22 cellular contexts compared by ENCODE assay signal in the genomic region with DNA sequence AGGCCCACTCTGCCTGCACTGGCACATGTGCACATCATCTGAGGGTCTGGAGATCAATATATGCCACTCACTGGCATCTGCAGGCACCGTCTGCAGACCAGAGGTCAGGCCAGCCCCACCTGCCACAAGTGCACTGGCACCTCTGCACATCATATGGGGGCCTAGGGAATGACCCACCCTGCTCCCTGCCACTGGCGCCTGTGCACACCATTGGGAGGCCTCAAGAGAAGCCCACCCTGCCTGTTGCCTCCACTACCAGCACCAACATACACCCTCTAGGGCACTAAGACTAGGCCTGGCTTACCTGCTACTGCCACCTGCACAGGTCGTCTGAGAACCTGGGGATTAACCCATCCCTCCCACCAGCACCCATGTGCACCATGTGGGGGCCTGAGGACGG.
DNase-seq lines count a peak whose midpoint lies in the region; ATAC-seq, FAIRE-seq and TF ChIP-seq lines count a peak whose summit lies in the region.
"Had no signal": no experiment of that assay in that cellular context is flagged by ENCODE, and none has a peak within 500 bp of the region (broad histone marks: within the 10 kb centered on the region; RNA-seq: fewer than 3 reads in every experiment).

No MANE protein-coding gene starts in this region.

- TF ChIP-seq EP300 in SK-N-SH (IDR thresholded peaks at IDR 0.05; ENCODE audit: borderline replicate concordance in 1 of 2, low read depth in 1 of 2, low read length in 1 of 2), result no peak

- H3K4me3 Mint-ChIP-seq in activated CD8-positive, alpha-beta T cell treated with anti-CD3 and anti-CD28 coated beads for 36 hours, result no peak overlapping the region
- H3K4me3 Mint-ChIP-seq: IgD-negative memory B cell had no signal

- H3K9me2 ChIP-seq in SK-N-SH (no peaks in the 10 kb centered on the region), PC-9 (ENCODE audit: insufficient read depth) (no peaks in the 10 kb centered on the region)

- H3K9me3 ChIP-seq in SK-N-SH (no peaks in the 10 kb centered on the region), PC-9 (ENCODE audit: insufficient read depth, low read depth) (0 out of 2 replicates have a peak, but pooled peaks cover 3% of the 10 kb centered on the region), kidney (ENCODE audit: control insufficient read depth in 1 of 2, low read length in 2 of 2) (no peaks in the 10 kb centered on the region)
- H3K9me3 ChIP-seq: Peyer's patch, SJSA1 had no signal

- H3K27me3 ChIP-seq in SK-N-SH (ENCODE audit: insufficient read depth) (no peaks in the 10 kb centered on the region), PC-9 (ENCODE audit: insufficient read depth, low read depth) (no peaks in the 10 kb centered on the region)
- H3K27me3 ChIP-seq: Peyer's patch, SJSA1 had no signal

- H3K4me3 ChIP-seq in SK-N-SH (ENCODE audit: low read depth in 2 of 2, low read length in 1 of 2) (no peak overlapping the region), PC-9 (no peak overlapping the region), kidney (ENCODE audit: low read length in 2 of 2) (no peak overlapping the region)
- H3K4me3 ChIP-seq: GM23248, Peyer's patch, SJSA1 had no signal

- no peaks in the 10 kb centered on the region for H3K27me3 Mint-ChIP-seq in activated CD8-positive, alpha-beta T cell treated with anti-CD3 and anti-CD28 coated beads for 36 hours
- H3K27me3 Mint-ChIP-seq: IgD-negative memory B cell had no signal

- H2AFZ ChIP-seq in SK-N-SH (ENCODE audit: low read depth) (no peak overlapping the region), PC-9 (no peak overlapping the region)
- H2AFZ ChIP-seq: GM23248 had no signal

- TF ChIP-seq CTCF in SK-N-SH (IDR thresholded peaks at IDR 0.05) (no peak), PC-9 (conservative IDR thresholded peaks at IDR 0.05) (no peak), kidney (IDR thresholded peaks at IDR 0.05; ENCODE audit: borderline replicate concordance, extremely low read depth, insufficient read depth) (no peak)
- TF ChIP-seq CTCF in activated CD8-positive, alpha-beta T cell treated with anti-CD3 and anti-CD28 coated beads for 36 hours (IDR thresholded peaks at IDR 0.05), result no peak

- BruUV-seq in PC-9 (replicated peaks; lab: Mats Ljungman, UMichigan), result no TSS peak

- H3K4me2 ChIP-seq in SK-N-SH, result peak overlapping the region; percentile 48; the same call in 1 of the 2 replicates
- H3K4me2 ChIP-seq in PC-9, result no peak overlapping the region
- H3K4me2 ChIP-seq: KMS-11 had no signal

- H3K79me2 ChIP-seq in SK-N-SH (ENCODE audit: insufficient read depth), result no peaks in the 10 kb centered on the region
- H3K79me2 ChIP-seq in PC-9 (ENCODE audit: low read depth), result no peaks in the 10 kb centered on the region

- CTCF ChIA-PET in SK-N-SH (lab: Yijun Ruan, JAX), result interaction anchor here (1.0 to 1.1 kb wide), 2 partner anchors 13 to 16 kb away, joined by 3 read pairs; no protein-coding TSS in a partner anchor
- CTCF ChIA-PET in PC-9 (lab: Charles Lee), result no interaction called here
- CTCF ChIA-PET in activated CD8-positive, alpha-beta T cell treated with anti-CD3 and anti-CD28 coated beads for 36 hours (lab: Charles Lee), result no interaction called here

- H3K27ac ChIP-seq in SK-N-SH (ENCODE audit: low read depth in 2 of 2, low read length in 1 of 2), result peak overlapping the region in 1 of 2 experiments; percentile 93; a peak in 3 of 4 replicates
- peak overlapping the region; percentile 98 for H3K27ac ChIP-seq in PC-9
- no peak overlapping the region for H3K27ac ChIP-seq in kidney (ENCODE audit: low read depth in 2 of 2, low read length in 2 of 2)
- H3K27ac ChIP-seq: 22Rv1, KMS-11, Peyer's patch had no signal

- intact Hi-C loops in PC-9 (cut with micrococcal nuclease; ENCODE audit: unreplicated experiment) (no loop called here), kidney (cut with DNase I) (no loop called here)
- intact Hi-C loops in activated CD8-positive, alpha-beta T cell treated with anti-CD3 and anti-CD28 coated beads for 36 hours (cut with micrococcal nuclease), result no loop called here

- H4K20me1 ChIP-seq in SK-N-SH (ENCODE audit: insufficient read depth) (no peaks in the 10 kb centered on the region), PC-9 (ENCODE audit: insufficient read depth) (no peaks in the 10 kb centered on the region)

- 83% methylated on average over 1 of the region's 4 CpGs for WGBS in SK-N-SH (ENCODE audit: low lambda C conversion rate)

- H3K36me3 ChIP-seq in SK-N-SH (replicated peaks in 1 of 2; ENCODE audit: control insufficient read depth in 1 of 2, insufficient read depth in 2 of 2, low read length in 1 of 2), result no peaks in the 10 kb centered on the region
- no peaks in the 10 kb centered on the region for H3K36me3 ChIP-seq in PC-9 (ENCODE audit: low read depth)
- H3K36me3 ChIP-seq in kidney (ENCODE audit: control insufficient read depth in 1 of 2, insufficient read depth in 2 of 2, low read length in 2 of 2), result no peaks in the 10 kb centered on the region
- H3K36me3 ChIP-seq: Peyer's patch, SJSA1 had no signal

- H3K27ac Mint-ChIP-seq in activated CD8-positive, alpha-beta T cell treated with anti-CD3 and anti-CD28 coated beads for 36 hours, result no peak overlapping the region
- H3K27ac Mint-ChIP-seq: IgD-negative memory B cell had no signal

- H3F3A ChIP-seq in SK-N-SH (replicated peaks; ENCODE audit: insufficient read depth), result peaks cover 46% of the 10 kb centered on the region
- peaks cover 5% of the 10 kb centered on the region; the same call in 1 of the 2 replicates for H3F3A ChIP-seq in PC-9 (ENCODE audit: insufficient read depth, low read depth)

- POLR2A ChIA-PET in SK-N-SH (lab: Yijun Ruan, JAX), result no interaction called here
- POLR2A ChIA-PET in PC-9 (lab: Charles Lee; ENCODE audit: unreplicated experiment), result no interaction called here
- POLR2A ChIA-PET in activated CD8-positive, alpha-beta T cell treated with anti-CD3 and anti-CD28 coated beads for 36 hours (lab: Charles Lee), result no interaction called here

- H3K4me1 Mint-ChIP-seq in activated CD8-positive, alpha-beta T cell treated with anti-CD3 and anti-CD28 coated beads for 36 hours (ENCODE audit: low read depth), result peaks cover 2% of the 10 kb centered on the region
- H3K4me1 Mint-ChIP-seq: IgD-negative memory B cell had no signal

- no peak for TF ChIP-seq RAD21 in SK-N-SH (IDR thresholded peaks at IDR 0.05; ENCODE audit: low read length)

- H3K36me3 Mint-ChIP-seq in activated CD8-positive, alpha-beta T cell treated with anti-CD3 and anti-CD28 coated beads for 36 hours (ENCODE audit: low read depth), result peaks cover 23% of the 10 kb centered on the region

- peaks cover 2 to 41% of the 10 kb centered on the region in 2 experiments for H3K4me1 ChIP-seq in SK-N-SH (ENCODE audit: control insufficient read depth in 1 of 2, insufficient read depth in 2 of 2, low read depth in 1 of 2, low read length in 1 of 2)
- H3K4me1 ChIP-seq in PC-9 (replicated peaks; ENCODE audit: insufficient read depth), result peaks cover 22% of the 10 kb centered on the region
- H3K4me1 ChIP-seq in kidney (ENCODE audit: control insufficient read depth in 1 of 2, insufficient read depth in 1 of 2, low read depth in 1 of 2, low read length in 2 of 2), result no peaks in the 10 kb centered on the region
- H3K4me1 ChIP-seq: Peyer's patch had no signal

- no peak for ATAC-seq in SK-N-SH treated with all-trans-retinoic acid at 6 μM for 48 hours
- no peak for ATAC-seq in activated CD8-positive, alpha-beta T cell treated with anti-CD3 and anti-CD28 coated beads for 36 hours

- FAIRE-seq in kidney (lab: Jason Lieb, UNC), result no peak

- DNase-seq in SK-N-SH (no peak), PC-9 (no peak), kidney (peak; percentile 33), iPS-NIHi11 (ENCODE audit: low spot score) (no peak), DMS53 treated with DMSO at 0.1 percent for 48 hours (lab: John Stamatoyannopoulos, UW; ENCODE audit: unreplicated experiment) (no peak)
- no peak for DNase-seq in activated CD8-positive, alpha-beta T cell treated with anti-CD3 and anti-CD28 coated beads for 36 hours
- DNase-seq: Calu3, DND-41, GM23248, H7, NCI-H1048, NCI-H1417, NCI-H1694, NCI-H2029 treated with DMSO at 0.1 percent for 48 hours, NCI-H510A, NCI-H69, Peyer's patch had no signal

- no peaks in the 10 kb centered on the region for H3K9me3 Mint-ChIP-seq in activated CD8-positive, alpha-beta T cell treated with anti-CD3 and anti-CD28 coated beads for 36 hours

- H3K9ac ChIP-seq in SK-N-SH (no peak overlapping the region), kidney (ENCODE audit: low read length in 2 of 2) (no peak overlapping the region)
- H3K9ac ChIP-seq: GM23248, KMS-11 had no signal

TF ChIP-seq in SK-N-SH, 30 proteins besides CTCF, POLR2A, EP300 and RAD21 (continues in another document):
- TF ChIP-seq GATA2 (CRISPR knock-in tag; IDR thresholded peaks at IDR 0.05), result no peak
- no peak for TF ChIP-seq NFIC (IDR thresholded peaks at IDR 0.05; ENCODE audit: borderline replicate concordance)

TF ChIP-seq in SK-N-SH treated with all-trans-retinoic acid at 6 μM for 48 hours, 23 proteins besides CTCF, POLR2A, EP300 and RAD21 (continues in another document):
- no peak for TF ChIP-seq ZC3H10 (CRISPR knock-in tag; IDR thresholded peaks at IDR 0.05)
- no peak for TF ChIP-seq ARNTL (CRISPR knock-in tag; IDR thresholded peaks at IDR 0.05; ENCODE audit: borderline replicate concordance, low read depth)
- no peak for TF ChIP-seq ZNF8 (CRISPR knock-in tag; IDR thresholded peaks at IDR 0.05)
- TF ChIP-seq, protein P1, sequence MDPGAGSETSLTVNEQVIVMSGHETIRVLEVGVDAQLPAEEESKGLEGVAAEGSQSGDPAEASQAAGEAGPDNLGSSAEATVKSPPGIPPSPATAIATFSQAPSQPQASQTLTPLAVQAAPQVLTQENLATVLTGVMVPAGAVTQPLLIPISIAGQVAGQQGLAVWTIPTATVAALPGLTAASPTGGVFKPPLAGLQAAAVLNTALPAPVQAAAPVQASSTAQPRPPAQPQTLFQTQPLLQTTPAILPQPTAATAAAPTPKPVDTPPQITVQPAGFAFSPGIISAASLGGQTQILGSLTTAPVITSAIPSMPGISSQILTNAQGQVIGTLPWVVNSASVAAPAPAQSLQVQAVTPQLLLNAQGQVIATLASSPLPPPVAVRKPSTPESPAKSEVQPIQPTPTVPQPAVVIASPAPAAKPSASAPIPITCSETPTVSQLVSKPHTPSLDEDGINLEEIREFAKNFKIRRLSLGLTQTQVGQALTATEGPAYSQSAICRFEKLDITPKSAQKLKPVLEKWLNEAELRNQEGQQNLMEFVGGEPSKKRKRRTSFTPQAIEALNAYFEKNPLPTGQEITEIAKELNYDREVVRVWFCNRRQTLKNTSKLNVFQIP (CRISPR knock-in tag; IDR thresholded peaks at IDR 0.05; ENCODE audit: borderline replicate concordance, low read depth), result no peak
